Comparison of ENCODE assay signal across 16 cellular contexts in the genomic region with DNA sequence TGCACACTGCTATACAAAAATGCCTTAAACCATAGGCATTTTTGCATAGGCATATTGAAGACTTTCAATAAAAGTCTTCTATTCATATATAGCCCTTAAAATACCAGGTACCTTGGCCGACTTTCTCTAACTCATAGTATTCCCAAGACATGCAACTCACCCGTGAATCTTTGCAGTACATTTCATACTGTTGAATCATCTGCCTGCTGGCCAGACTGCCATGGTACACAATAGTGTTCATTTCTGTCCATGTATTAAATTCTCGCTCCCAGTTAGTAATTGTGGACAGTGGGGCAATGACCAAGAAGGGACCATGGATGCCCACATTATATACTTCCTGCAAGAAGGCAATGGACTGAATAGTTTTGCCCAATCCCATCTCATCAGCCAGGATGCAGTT. TPM values are rescaled to one million over a fixed set of nuclear protein-coding genes. Genes with fewer than 3 reads are reported as not detected.
A peak's percentile ranks its signal among the peaks of the same experiment; 100 is the strongest.
DNase-seq lines count a peak whose midpoint lies in the region; TF ChIP-seq lines count a peak whose summit lies in the region.
"Had no signal": no experiment of that assay in that cellular context is flagged by ENCODE, and none has a peak within 500 bp of the region (broad histone marks: within the 10 kb centered on the region; RNA-seq: fewer than 3 reads in every experiment).

No MANE protein-coding gene starts in this region.

- H3K27me3 ChIP-seq in osteoblast (ENCODE audit: insufficient read depth, low read length) (no peaks in the 10 kb centered on the region), transverse colon (no peaks in the 10 kb centered on the region)
- H3K27me3 ChIP-seq: neural progenitor cell had no signal

- no peaks in the 10 kb centered on the region for H3K79me2 ChIP-seq in osteoblast (ENCODE audit: insufficient read depth, low read length)

- no peak for TF ChIP-seq EP300 in transverse colon (IDR thresholded peaks at IDR 0.05; ENCODE audit: low read depth)

- intact Hi-C loops in transverse colon (cut with DNase I; ENCODE audit: low total_unique reads), result no loop called here

- H3K27ac ChIP-seq in osteoblast (ENCODE audit: low read depth, low read length), result peak overlapping the region; percentile 40
- H3K27ac ChIP-seq in transverse colon, result no peak overlapping the region
- H3K27ac ChIP-seq: HL-60, neural progenitor cell, skin epidermis had no signal

- TF ChIP-seq CTCF in osteoblast (IDR thresholded peaks at IDR 0.05; ENCODE audit: extremely low read depth, low read depth, low read length) (no peak), transverse colon (IDR thresholded peaks at IDR 0.05) (no peak)

- no peaks in the 10 kb centered on the region for H3K9me3 ChIP-seq in osteoblast (ENCODE audit: low read depth, low read length)
- no peaks in the 10 kb centered on the region for H3K9me3 ChIP-seq in transverse colon

- H4K20me1 ChIP-seq in osteoblast (ENCODE audit: insufficient read depth, low read length), result no peaks in the 10 kb centered on the region

- in situ Hi-C loops in transverse colon (cut with MboI; ENCODE audit: low pct_ligation_motif_present in 1 of 4, low pct_unique_long_range_greater_than_20kb in 1 of 4, low sequenced_read_pairs in 3 of 4), result no loop called here

- DNase-seq in GM03348 (ENCODE audit: low spot score) (peak; percentile 38), RPMI7951 (ENCODE audit: low read depth) (peak; percentile 53), dedifferentiated amniotic fluid mesenchymal stem cell (ENCODE audit: extremely low spot score) (peak; percentile 50), osteoblast (ENCODE audit: insufficient read length, low spot score, missing footprints) (peak; percentile 81), NCI-H1092 treated with DMSO at 0.1 percent for 48 hours (lab: John Stamatoyannopoulos, UW) (no peak), NCI-H146 (lab: John Stamatoyannopoulos, UW) (no peak), transverse colon (no peak), activated gamma-delta T cell treated with Interleukin-2 at 50 U/mL for 16 hours (no peak)
- DNase-seq: activated T-cell treated with anti-CD3 and anti-CD28 coated beads, Interleukin-2, amount 50 U/mL, for 72 hours; CD4-positive, CD25-positive, alpha-beta regulatory T cell; GF-D8; hypothalamus had no signal

- peaks cover 88% of the 10 kb centered on the region for H3K36me3 ChIP-seq in osteoblast (ENCODE audit: insufficient read depth, low read length)
- peaks cover 0 to 97% (median 50%) of the 10 kb centered on the region in 4 donors for H3K36me3 ChIP-seq in transverse colon

- 82 to 86% methylated on average over 3 of the region's 3 CpGs for WGBS in transverse colon (ENCODE audit: low coverage in 1 of 2), 2 donors

- no peak overlapping the region for H3K4me2 ChIP-seq in osteoblast (ENCODE audit: insufficient read depth, low read length)
- H3K4me2 ChIP-seq: GM23338, neural progenitor cell had no signal

- no peak overlapping the region for H2AFZ ChIP-seq in osteoblast (ENCODE audit: low read length)
- H2AFZ ChIP-seq: GM23338, neural progenitor cell had no signal

- H3K4me1 ChIP-seq in osteoblast (ENCODE audit: insufficient read depth, low read length) (peaks cover 10% of the 10 kb centered on the region), transverse colon (no peaks in the 10 kb centered on the region)
- H3K4me1 ChIP-seq: neural progenitor cell had no signal

- H3K4me3 ChIP-seq in osteoblast (ENCODE audit: insufficient read depth, low read length) (no peak overlapping the region), transverse colon (no peak overlapping the region)
- H3K4me3 ChIP-seq: GM23338, neural progenitor cell, skin epidermis had no signal

- TF ChIP-seq POLR2A in transverse colon (IDR thresholded peaks at IDR 0.05), result no peak

RNA-seq across cellular contexts. Expression of gene SUPT16H, which starts 24.3 kb away (rescaled TPM):
- total RNA-seq in RPMI7951 (2014; rRNA removed; shearing (Covaris generic)), result 68.8 and 69.0 TPM in 2 replicates
- 71.3 and 72.0 TPM in 2 replicates for total RNA-seq in osteoblast
- total RNA-seq in transverse colon, result 10 to 100 TPM; 21.5 to 43.5 (median 36.4) TPM

RNA-seq across cellular contexts. Expression of gene CHD8, which starts 47.8 kb away (rescaled TPM):
- 28.6 and 30.4 TPM in 2 replicates for total RNA-seq in RPMI7951 (2014; rRNA removed; shearing (Covaris generic))
- total RNA-seq in osteoblast (55.4 and 66.3 TPM in 2 replicates), transverse colon (10 to 100 TPM; 46.2 to 59.7 (median 50.8) TPM)

Comparison
In these comparisons a context has a peak if more than half of its experiments do, and no peak if none do; other contexts are left out.
1. DNase-seq: peak in GM03348 (single experiment), RPMI7951 (single experiment), dedifferentiated amniotic fluid mesenchymal stem cell (single experiment) and osteoblast (single experiment); none in NCI-H1092 treated with DMSO at 0.1 percent for 48 hours (single experiment), NCI-H146 (single experiment), transverse colon (single experiment) and activated gamma-delta T cell treated with Interleukin-2 at 50 U/mL for 16 hours (single experiment).